Comparison of ENCODE assay signal across 21 cellular contexts in the genomic region with DNA sequence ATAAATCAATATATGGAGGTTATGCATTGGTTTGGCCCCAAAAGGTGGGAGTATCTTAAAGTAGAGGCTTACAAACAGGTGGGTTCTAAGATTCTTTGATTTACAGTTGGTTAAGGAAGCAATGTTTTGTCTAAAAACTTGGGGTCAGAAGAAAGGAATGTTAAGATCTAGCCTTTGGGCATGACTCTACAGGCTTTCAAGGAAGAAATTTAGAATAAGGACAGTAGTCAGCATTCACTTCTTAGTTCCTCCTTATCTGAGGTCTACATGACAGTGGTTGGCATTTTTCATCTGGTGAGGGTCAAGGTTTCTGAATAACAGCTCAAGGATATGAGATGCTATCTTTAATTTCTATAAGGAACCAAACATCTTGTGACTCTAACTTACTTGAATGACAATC.
DNase-seq lines count a peak whose midpoint lies in the region; ATAC-seq, FAIRE-seq and TF ChIP-seq lines count a peak whose summit lies in the region.
"Had no signal": no experiment of that assay in that cellular context is flagged by ENCODE, and none has a peak within 500 bp of the region (broad histone marks: within the 10 kb centered on the region; RNA-seq: fewer than 3 reads in every experiment).

No MANE protein-coding gene starts in this region.

- no peak for DNase-seq in activated CD8-positive, alpha-beta T cell treated with anti-CD3 and anti-CD28 coated beads for 36 hours
- DNase-seq in activated CD8-positive, alpha-beta T cell treated with anti-CD3 and anti-CD28 coated beads, Interleukin-2, amount 10 ng/mL, durations not matched to agents 7 days and 5 days: no peak
- no peak for DNase-seq in GM23338 (ENCODE audit: low spot score)
- DNase-seq in bronchial epithelial cell (ENCODE audit: low read depth): peak; percentile 67
- DNase-seq in trophoblast cell: peak; percentile 10 to 31
- DNase-seq: COR-L47, GM23248, IMR-90, NCI-H1417 treated with DMSO at 0.1 percent for 48 hours, NCI-H187 treated with DMSO at 0.1 percent for 48 hours, NCI-H345, NCI-H524 treated with DMSO at 0.1 percent for 48 hours, PC-3 had no signal

- peak overlapping the region; percentile 28 for H3K27ac Mint-ChIP-seq in activated CD8-positive, alpha-beta T cell treated with anti-CD3 and anti-CD28 coated beads for 36 hours
- H3K27ac Mint-ChIP-seq in activated CD8-positive, alpha-beta T cell treated with anti-CD3 and anti-CD28 coated beads, Interleukin-2, amount 10 ng/mL, durations not matched to agents 7 days and 5 days: no peak overlapping the region
- H3K27ac Mint-ChIP-seq in GM23338: peak overlapping the region; percentile 15; the same call in 1 of the 2 replicates
- H3K27ac Mint-ChIP-seq: CD14-positive monocyte had no signal

- H3F3A ChIP-seq in GM23338 (replicated peaks; ENCODE audit: low read depth): no peaks in the 10 kb centered on the region

- H3K23ac ChIP-seq in trophoblast cell (ENCODE audit: low read length): no peak overlapping the region

- no peak for TF ChIP-seq CTCF in activated CD8-positive, alpha-beta T cell treated with anti-CD3 and anti-CD28 coated beads for 36 hours (IDR thresholded peaks at IDR 0.05)
- TF ChIP-seq CTCF in GM23338 (conservative IDR thresholded peaks at IDR 0.05; ENCODE audit: low read depth in 2 of 2): no peak
- no peak for TF ChIP-seq CTCF in bronchial epithelial cell (IDR thresholded peaks at IDR 0.05; ENCODE audit: insufficient read depth, low read length, severe bottlenecking)

- no peaks in the 10 kb centered on the region for H3K27me3 ChIP-seq in GM23338 (ENCODE audit: insufficient read depth)
- H3K27me3 ChIP-seq in bronchial epithelial cell (ENCODE audit: control insufficient read depth, insufficient read depth, low read length): no peaks in the 10 kb centered on the region
- no peaks in the 10 kb centered on the region for H3K27me3 ChIP-seq in trophoblast cell (ENCODE audit: insufficient read depth, low read length)

- no peak for ATAC-seq in activated CD8-positive, alpha-beta T cell treated with anti-CD3 and anti-CD28 coated beads for 36 hours
- ATAC-seq in activated CD8-positive, alpha-beta T cell treated with anti-CD3 and anti-CD28 coated beads, Interleukin-2, amount 10 ng/mL, durations not matched to agents 7 days and 5 days: no peak
- ATAC-seq in GM23338 (no peak), GM19467 (IDR thresholded peaks at IDR 0.05; ENCODE audit: unreplicated experiment) (no peak), GM18858 (IDR thresholded peaks at IDR 0.05; ENCODE audit: unreplicated experiment) (no peak), GM21576 (IDR thresholded peaks at IDR 0.05; ENCODE audit: unreplicated experiment) (no peak)
- ATAC-seq: HCT116, PC-3 had no signal

- no peaks in the 10 kb centered on the region for H4K20me1 ChIP-seq in GM23338 (replicated peaks; ENCODE audit: insufficient read depth)

- no peak overlapping the region for H2BK12ac ChIP-seq in trophoblast cell (ENCODE audit: low read length)

- H3K4me1 ChIP-seq in GM23338 (ENCODE audit: insufficient read depth): no peaks in the 10 kb centered on the region
- H3K4me1 ChIP-seq in trophoblast cell (ENCODE audit: control insufficient read depth in 1 of 2, insufficient read depth in 2 of 2, low read length in 2 of 2): peaks cover 4 to 6% of the 10 kb centered on the region in 2 experiments

- no peak overlapping the region for H2AK5ac ChIP-seq in trophoblast cell (ENCODE audit: low read length)

- H3K9ac ChIP-seq in trophoblast cell (ENCODE audit: low read length): no peak overlapping the region
- H3K9ac ChIP-seq: GM23248 had no signal

- H3K14ac ChIP-seq in trophoblast cell (ENCODE audit: low read length): no peak overlapping the region

- no peaks in the 10 kb centered on the region for H3K9me3 Mint-ChIP-seq in activated CD8-positive, alpha-beta T cell treated with anti-CD3 and anti-CD28 coated beads for 36 hours
- H3K9me3 Mint-ChIP-seq in activated CD8-positive, alpha-beta T cell treated with anti-CD3 and anti-CD28 coated beads, Interleukin-2, amount 10 ng/mL, durations not matched to agents 7 days and 5 days (ENCODE audit: insufficient read depth): no peaks in the 10 kb centered on the region
- H3K9me3 Mint-ChIP-seq in GM23338: no peaks in the 10 kb centered on the region
- H3K9me3 Mint-ChIP-seq: CD14-positive monocyte had no signal

- no peak overlapping the region for H3K4me2 ChIP-seq in GM23338
- H3K4me2 ChIP-seq in trophoblast cell (ENCODE audit: low read length): no peak overlapping the region

- no peak overlapping the region for H4K12ac ChIP-seq in trophoblast cell (ENCODE audit: low read depth, low read length)

- no peak overlapping the region for H4K91ac ChIP-seq in trophoblast cell (ENCODE audit: low read depth, low read length)

- no peak overlapping the region for H2BK5ac ChIP-seq in trophoblast cell (ENCODE audit: low read depth, low read length, poor library complexity)

- no peaks in the 10 kb centered on the region for H3K79me2 ChIP-seq in GM23338 (replicated peaks; ENCODE audit: insufficient read depth)
- H3K79me2 ChIP-seq in trophoblast cell (ENCODE audit: control insufficient read depth, insufficient read depth, low read length, poor library complexity): no peaks in the 10 kb centered on the region

- H2AFZ ChIP-seq in GM23338 (no peak overlapping the region), trophoblast cell (ENCODE audit: insufficient read depth, low read length, poor library complexity) (no peak overlapping the region)

- H3K36me3 ChIP-seq in GM23338 (ENCODE audit: insufficient read depth): no peaks in the 10 kb centered on the region
- H3K36me3 ChIP-seq in bronchial epithelial cell (ENCODE audit: control insufficient read depth, insufficient read depth, low read length): no peaks in the 10 kb centered on the region
- H3K36me3 ChIP-seq in trophoblast cell (ENCODE audit: control insufficient read depth in 1 of 2, insufficient read depth in 2 of 2, low read length in 2 of 2): no peaks in the 10 kb centered on the region

- FAIRE-seq in bronchial epithelial cell (lab: Jason Lieb, UNC): no peak
- FAIRE-seq: GM18507 had no signal

- POLR2A ChIA-PET in activated CD8-positive, alpha-beta T cell treated with anti-CD3 and anti-CD28 coated beads for 36 hours (lab: Charles Lee): no interaction called here
- POLR2A ChIA-PET in activated CD8-positive, alpha-beta T cell treated with anti-CD3 and anti-CD28 coated beads, Interleukin-2, amount 10 ng/mL, durations not matched to agents 7 days and 5 days (lab: Charles Lee): no interaction called here

- H3K4me3 Mint-ChIP-seq in activated CD8-positive, alpha-beta T cell treated with anti-CD3 and anti-CD28 coated beads for 36 hours: no peak overlapping the region
- H3K4me3 Mint-ChIP-seq in activated CD8-positive, alpha-beta T cell treated with anti-CD3 and anti-CD28 coated beads, Interleukin-2, amount 10 ng/mL, durations not matched to agents 7 days and 5 days: no peak overlapping the region
- H3K4me3 Mint-ChIP-seq in GM23338: no peak overlapping the region
- H3K4me3 Mint-ChIP-seq: CD14-positive monocyte had no signal

- H2BK120ac ChIP-seq in trophoblast cell (ENCODE audit: insufficient read depth, low read length, poor library complexity): no peak overlapping the region

- H3K4me1 Mint-ChIP-seq in activated CD8-positive, alpha-beta T cell treated with anti-CD3 and anti-CD28 coated beads for 36 hours (ENCODE audit: low read depth): peaks cover 44% of the 10 kb centered on the region
- no peaks in the 10 kb centered on the region for H3K4me1 Mint-ChIP-seq in activated CD8-positive, alpha-beta T cell treated with anti-CD3 and anti-CD28 coated beads, Interleukin-2, amount 10 ng/mL, durations not matched to agents 7 days and 5 days (ENCODE audit: low read depth)
- H3K4me1 Mint-ChIP-seq in GM23338: peaks cover 7% of the 10 kb centered on the region; the same call in 2 of the 3 replicates
- H3K4me1 Mint-ChIP-seq: CD14-positive monocyte had no signal

- H3K79me1 ChIP-seq in trophoblast cell (ENCODE audit: low read length): no peaks in the 10 kb centered on the region

- no peak overlapping the region for H3K4ac ChIP-seq in trophoblast cell (ENCODE audit: low read depth, low read length)

- H3K4me3 ChIP-seq in GM23338: no peak overlapping the region
- no peak overlapping the region for H3K4me3 ChIP-seq in bronchial epithelial cell (ENCODE audit: low read depth, low read length)
- no peak overlapping the region for H3K4me3 ChIP-seq in trophoblast cell (ENCODE audit: low read depth, low read length)
- H3K4me3 ChIP-seq: GM23248, SK-N-MC had no signal

- H3K27ac ChIP-seq in GM23338 (ENCODE audit: low read depth) (no peak overlapping the region), trophoblast cell (ENCODE audit: low read depth, low read length) (peak overlapping the region; percentile 34)
- H3K27ac ChIP-seq: 22Rv1, GM23248, SK-N-MC had no signal

- H3K18ac ChIP-seq in trophoblast cell (ENCODE audit: low read length): no peak overlapping the region

- intact Hi-C loops in activated CD8-positive, alpha-beta T cell treated with anti-CD3 and anti-CD28 coated beads for 36 hours (cut with micrococcal nuclease): no loop called here

- CTCF ChIA-PET in activated CD8-positive, alpha-beta T cell treated with anti-CD3 and anti-CD28 coated beads for 36 hours (lab: Charles Lee): interaction anchor here (1.3 kb wide), 1 partner anchor 9 kb away, joined by 4 read pairs; no protein-coding TSS in a partner anchor
- CTCF ChIA-PET in activated CD8-positive, alpha-beta T cell treated with anti-CD3 and anti-CD28 coated beads, Interleukin-2, amount 10 ng/mL, durations not matched to agents 7 days and 5 days (lab: Charles Lee): no interaction called here

- no peak overlapping the region for H4K8ac ChIP-seq in trophoblast cell (ENCODE audit: low read depth, low read length)

- no peaks in the 10 kb centered on the region for H3K9me3 ChIP-seq in trophoblast cell (ENCODE audit: insufficient read depth, low read depth, low read length)

- H3K36me3 Mint-ChIP-seq in activated CD8-positive, alpha-beta T cell treated with anti-CD3 and anti-CD28 coated beads for 36 hours (ENCODE audit: low read depth): peaks cover 41% of the 10 kb centered on the region
- H3K36me3 Mint-ChIP-seq in activated CD8-positive, alpha-beta T cell treated with anti-CD3 and anti-CD28 coated beads, Interleukin-2, amount 10 ng/mL, durations not matched to agents 7 days and 5 days (ENCODE audit: low read depth): peaks cover 46% of the 10 kb centered on the region
- no peaks in the 10 kb centered on the region for H3K36me3 Mint-ChIP-seq in GM23338 (ENCODE audit: low read depth)
- H3K36me3 Mint-ChIP-seq: CD14-positive monocyte had no signal

- no peaks in the 10 kb centered on the region for H3K9me2 ChIP-seq in GM23338 (ENCODE audit: insufficient read depth)

- H3K27me3 Mint-ChIP-seq in activated CD8-positive, alpha-beta T cell treated with anti-CD3 and anti-CD28 coated beads for 36 hours: no peaks in the 10 kb centered on the region
- no peaks in the 10 kb centered on the region for H3K27me3 Mint-ChIP-seq in activated CD8-positive, alpha-beta T cell treated with anti-CD3 and anti-CD28 coated beads, Interleukin-2, amount 10 ng/mL, durations not matched to agents 7 days and 5 days (ENCODE audit: low read depth)
- H3K27me3 Mint-ChIP-seq in GM23338 (ENCODE audit: insufficient read depth, low read depth, poor library complexity): no peaks in the 10 kb centered on the region

TF ChIP-seq in GM23338, 12 proteins besides CTCF, POLR2A, EP300 and RAD21 (continues in another document):
- no peak for TF ChIP-seq JUNB (IDR thresholded peaks at IDR 0.05; ENCODE audit: unreplicated experiment)

Comparison
In these comparisons a context has a peak if more than half of its experiments do, and no peak if none do; other contexts are left out.
1. DNase-seq: peak in bronchial epithelial cell (single experiment) and trophoblast cell (2 of 2); none in activated CD8-positive, alpha-beta T cell treated with anti-CD3 and anti-CD28 coated beads for 36 hours (single experiment), activated CD8-positive, alpha-beta T cell treated with anti-CD3 and anti-CD28 coated beads, Interleukin-2, amount 10 ng/mL, durations not matched to agents 7 days and 5 days (single experiment) and GM23338 (single experiment).